In the genomic region with DNA sequence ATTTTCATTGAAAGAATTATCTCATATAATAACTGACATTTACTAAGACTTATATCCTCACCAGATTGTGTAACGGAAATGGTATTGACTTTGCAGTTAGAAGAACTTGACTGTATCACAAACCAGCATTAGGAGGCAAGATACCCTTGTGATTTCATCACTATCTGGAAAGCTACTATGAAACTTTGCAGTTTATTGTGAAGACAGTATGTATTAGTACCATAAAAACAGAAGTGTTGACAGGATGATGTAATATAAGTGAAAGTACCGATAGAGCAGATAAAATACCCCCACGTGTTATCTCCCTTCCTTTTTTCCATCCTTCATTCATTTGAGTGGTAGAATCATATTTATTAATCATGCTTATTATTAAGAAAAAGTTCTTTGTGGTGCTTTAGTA, we compare ENCODE assay signal across 17 cellular contexts.
"Had no signal": no experiment of that assay in that cellular context is flagged by ENCODE, and none has a peak within 500 bp of the region (broad histone marks: within the 10 kb centered on the region; RNA-seq: fewer than 3 reads in every experiment).

No MANE protein-coding gene starts in this region.

- ATAC-seq: left lung; sciatic nerve; stimulated activated memory B cell treated with anti-CD40 and anti-IgM and Interleukin-4, amounts not matched to agents 10 μg/mL and 1 μg/mL and 100 μg/mL, for 72 hours had no signal

- H3K27me3 ChIP-seq: breast epithelium, left lung, upper lobe of left lung had no signal

- H3K27ac ChIP-seq: breast epithelium, coronary artery, left lung, parathyroid adenoma, thoracic aorta, upper lobe of left lung had no signal

- DNase-seq: activated CD4-positive, alpha-beta T cell treated with anti-CD3 and anti-CD28 coated beads, Interleukin-2, amount 50 U/mL, for 1 hour; activated CD4-positive, CD25-positive, alpha-beta regulatory T cell treated with anti-CD3 and anti-CD28 coated beads, Interleukin-2, amount 50 U/mL, for 72 hours; activated CD8-positive, alpha-beta memory T cell treated with anti-CD3 and anti-CD28 coated beads, Interleukin-2, amount 50 U/mL, for 4 hours; activated effector memory CD4-positive, alpha-beta T cell treated with anti-CD3 and anti-CD28 coated beads, Interleukin-2, amount 50 U/mL, for 16 hours; activated naive CD4-positive, alpha-beta T cell treated with anti-CD3 and anti-CD28 coated beads, Interleukin-2, amount 50 U/mL, for 16 hours; activated T-cell treated with anti-CD3 and anti-CD28 coated beads, Interleukin-2, amount 50 U/mL, for 48 hours; head of caudate nucleus; left lung; stimulated activated CD4-positive, alpha-beta T cell treated with anti-CD3 and anti-CD28 coated beads, Interleukin-4, amount 100 ng/mL, for 4 hours; upper lobe of left lung had no signal

- H3K4me3 ChIP-seq: breast epithelium, coronary artery, left lung, smooth muscle cell, thoracic aorta, upper lobe of left lung had no signal
